1 cellular context compared by ENCODE assay signal in genomic region chr5:180494060-180494509, GRCh38.
TF ChIP-seq lines count a peak whose summit lies in the region.

Gene CNOT6, plus strand, starts transcription at chr5:180494379. Its CDS starts 34,898 bp downstream, at chr5:180529277.

TF ChIP-seq in K562, 482 proteins besides CTCF, POLR2A, EP300 and RAD21 (continued from another document):
- TF ChIP-seq RNF219 (CRISPR knock-in tag; IDR thresholded peaks at IDR 0.05): no peak
- peak; percentile 95 for TF ChIP-seq KLF13 (tag; IDR thresholded peaks at IDR 0.05; ENCODE audit: borderline replicate concordance, low read depth)
- 0 out of 2 replicates have a peak, but pooled peaks have one; percentile 34 for TF ChIP-seq ZNF583 (CRISPR knock-in tag; IDR thresholded peaks at IDR 0.05)
- peak; percentile 100 for TF ChIP-seq ATF7 (IDR thresholded peaks at IDR 0.05)
- TF ChIP-seq FOXM1 (IDR thresholded peaks at IDR 0.05; ENCODE audit: low read depth): 0 out of 2 replicates have a peak, but pooled peaks have one; percentile 25
- no peak for TF ChIP-seq FOXM1 (CRISPR knock-in tag; IDR thresholded peaks at IDR 0.05; ENCODE audit: low read depth)
- TF ChIP-seq THRB (CRISPR knock-in tag; conservative IDR thresholded peaks at IDR 0.05): peak; percentile 95
- peak; percentile 56 to 66; a peak in 3 of 4 replicates for TF ChIP-seq SIX5 (IDR thresholded peaks at IDR 0.05; ENCODE audit: borderline replicate concordance in 1 of 2, insufficient read depth in 1 of 2, low read depth in 1 of 2, low read length in 2 of 2)
- no peak for TF ChIP-seq CBX5 (IDR thresholded peaks at IDR 0.05; ENCODE audit: borderline replicate concordance, low read depth)
- TF ChIP-seq FOS (IDR thresholded peaks at IDR 0.05; ENCODE audit: extremely low read depth, insufficient read length): peak; percentile 67
- 0 out of 2 replicates have a peak, but pooled peaks have one; percentile 38 for TF ChIP-seq ZFX (CRISPR knock-in tag; IDR thresholded peaks at IDR 0.05)
- TF ChIP-seq CREB1 (IDR thresholded peaks at IDR 0.05): peak; percentile 83
- peak; percentile 83 for TF ChIP-seq CREB1 (CRISPR knock-in tag; IDR thresholded peaks at IDR 0.05)
- TF ChIP-seq TAF7 (tag; IDR thresholded peaks at IDR 0.05): peak; percentile 73
- TF ChIP-seq ELF4 (CRISPR knock-in tag; IDR thresholded peaks at IDR 0.05): peak; percentile 96; the same call in 1 of the 2 replicates
- TF ChIP-seq FOXJ2 (tag; IDR thresholded peaks at IDR 0.05): peak; percentile 54; the same call in 1 of the 2 replicates
- peak; percentile 63; the same call in 1 of the 2 replicates for TF ChIP-seq MTA1 (IDR thresholded peaks at IDR 0.05; ENCODE audit: borderline replicate concordance)
- no peak for TF ChIP-seq DACH1 (IDR thresholded peaks at IDR 0.05; ENCODE audit: partially characterized antibody)
- TF ChIP-seq ELK1 (CRISPR knock-in tag; IDR thresholded peaks at IDR 0.05): no peak
- TF ChIP-seq ARID1B (IDR thresholded peaks at IDR 0.05): peak; percentile 50; the same call in 1 of the 2 replicates
- TF ChIP-seq ZBTB5 (IDR thresholded peaks at IDR 0.05): no peak
- TF ChIP-seq NFRKB (IDR thresholded peaks at IDR 0.05; ENCODE audit: low read depth): peak; percentile 48; the same call in 1 of the 2 replicates
- TF ChIP-seq PURB (CRISPR knock-in tag; IDR thresholded peaks at IDR 0.05; ENCODE audit: low read depth): no peak
- no peak for TF ChIP-seq CHD4 (IDR thresholded peaks at IDR 0.05; ENCODE audit: insufficient read depth, insufficient replicate concordance, low read depth, low read length, poor library complexity, severe bottlenecking)
- TF ChIP-seq FOXA3 (CRISPR knock-in tag; conservative IDR thresholded peaks at IDR 0.05 in 1 of 2, IDR thresholded peaks at IDR 0.05 in 1 of 2): peak; percentile 36 to 58; a peak in 2 of 4 replicates
- TF ChIP-seq CBFA2T3 (IDR thresholded peaks at IDR 0.05): 0 out of 2 replicates have a peak, but pooled peaks have one; percentile 19
- peak; percentile 41 for TF ChIP-seq ARHGAP35 (IDR thresholded peaks at IDR 0.05; ENCODE audit: partially characterized antibody)
- TF ChIP-seq EGR1 (conservative IDR thresholded peaks at IDR 0.05): 0 out of 2 replicates have a peak, but pooled peaks have one; percentile 19
- TF ChIP-seq, protein P1, sequence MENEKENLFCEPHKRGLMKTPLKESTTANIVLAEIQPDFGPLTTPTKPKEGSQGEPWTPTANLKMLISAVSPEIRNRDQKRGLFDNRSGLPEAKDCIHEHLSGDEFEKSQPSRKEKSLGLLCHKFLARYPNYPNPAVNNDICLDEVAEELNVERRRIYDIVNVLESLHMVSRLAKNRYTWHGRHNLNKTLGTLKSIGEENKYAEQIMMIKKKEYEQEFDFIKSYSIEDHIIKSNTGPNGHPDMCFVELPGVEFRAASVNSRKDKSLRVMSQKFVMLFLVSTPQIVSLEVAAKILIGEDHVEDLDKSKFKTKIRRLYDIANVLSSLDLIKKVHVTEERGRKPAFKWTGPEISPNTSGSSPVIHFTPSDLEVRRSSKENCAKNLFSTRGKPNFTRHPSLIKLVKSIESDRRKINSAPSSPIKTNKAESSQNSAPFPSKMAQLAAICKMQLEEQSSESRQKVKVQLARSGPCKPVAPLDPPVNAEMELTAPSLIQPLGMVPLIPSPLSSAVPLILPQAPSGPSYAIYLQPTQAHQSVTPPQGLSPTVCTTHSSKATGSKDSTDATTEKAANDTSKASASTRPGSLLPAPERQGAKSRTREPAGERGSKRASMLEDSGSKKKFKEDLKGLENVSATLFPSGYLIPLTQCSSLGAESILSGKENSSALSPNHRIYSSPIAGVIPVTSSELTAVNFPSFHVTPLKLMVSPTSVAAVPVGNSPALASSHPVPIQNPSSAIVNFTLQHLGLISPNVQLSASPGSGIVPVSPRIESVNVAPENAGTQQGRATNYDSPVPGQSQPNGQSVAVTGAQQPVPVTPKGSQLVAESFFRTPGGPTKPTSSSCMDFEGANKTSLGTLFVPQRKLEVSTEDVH (IDR thresholded peaks at IDR 0.05; ENCODE audit: low read depth, partially characterized antibody): peak; percentile 59
- TF ChIP-seq ZNF23 (CRISPR knock-in tag; IDR thresholded peaks at IDR 0.05): no peak
- TF ChIP-seq ZNF75A (CRISPR knock-in tag; IDR thresholded peaks at IDR 0.05): no peak
- TF ChIP-seq UBTF (IDR thresholded peaks at IDR 0.05; ENCODE audit: borderline replicate concordance in 1 of 2, low read depth in 2 of 2, low read length in 2 of 2): no peak
- peak; percentile 98 for TF ChIP-seq MBD2 (IDR thresholded peaks at IDR 0.05; ENCODE audit: borderline replicate concordance, low read depth)
- TF ChIP-seq ZC3H4 (CRISPR knock-in tag; IDR thresholded peaks at IDR 0.05; ENCODE audit: borderline replicate concordance): no peak
- TF ChIP-seq SOX6 (IDR thresholded peaks at IDR 0.05): peak; percentile 45; the same call in 1 of the 2 replicates
- TF ChIP-seq ZNF764 (CRISPR knock-in tag; IDR thresholded peaks at IDR 0.05; ENCODE audit: low read depth): no peak
- no peak for TF ChIP-seq ID3 (CRISPR knock-in tag; IDR thresholded peaks at IDR 0.05)
- TF ChIP-seq ID3 (tag; IDR thresholded peaks at IDR 0.05): peak; percentile 61; the same call in 1 of the 2 replicates
